Comparison of ENCODE assay signal across 16 cellular contexts in the genomic region with DNA sequence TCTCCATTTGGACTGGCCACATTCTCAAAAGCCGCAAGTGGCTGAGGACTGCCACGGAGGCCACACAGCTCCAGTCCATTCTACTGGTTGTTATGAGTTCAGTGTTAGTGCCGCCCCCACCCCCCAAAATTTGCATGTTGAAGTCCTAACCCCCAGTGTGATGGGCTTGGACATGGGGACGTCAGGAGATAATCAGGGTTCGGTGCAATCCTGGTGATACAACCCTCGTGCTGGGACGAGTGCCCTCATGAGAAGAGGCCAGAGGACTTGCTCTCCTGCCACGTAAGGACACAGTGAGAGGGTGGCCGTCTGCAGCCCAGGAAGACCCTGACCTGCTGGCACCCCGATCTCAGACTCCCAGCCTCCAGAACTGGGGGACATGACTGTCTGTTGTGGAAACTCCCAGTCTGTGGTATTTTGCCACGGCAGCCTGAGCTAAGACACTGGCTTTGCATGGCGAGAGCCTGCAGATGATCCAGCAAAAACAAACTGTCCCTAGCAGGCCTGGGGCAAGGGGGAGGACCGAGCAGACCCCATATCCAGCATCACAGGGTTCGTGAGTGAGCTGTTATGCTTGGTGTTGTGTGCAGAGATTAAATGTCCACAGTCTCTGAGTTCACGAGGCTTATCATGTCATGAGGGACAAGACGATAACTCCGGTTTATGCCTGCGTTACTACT. TPM values are rescaled to one million over a fixed set of nuclear protein-coding genes. Genes with fewer than 3 reads are reported as not detected.
A peak's percentile ranks its signal among the peaks of the same experiment; 100 is the strongest.
DNase-seq lines count a peak whose midpoint lies in the region; ATAC-seq lines count a peak whose summit lies in the region.
"Had no signal": no experiment of that assay in that cellular context is flagged by ENCODE, and none has a peak within 500 bp of the region (broad histone marks: within the 10 kb centered on the region; RNA-seq: fewer than 3 reads in every experiment).

No MANE protein-coding gene starts in this region.

- H4K91ac ChIP-seq in mesenchymal stem cell (ENCODE audit: low read length): no peak overlapping the region

- peaks cover 21% of the 10 kb centered on the region for H3K27me3 Mint-ChIP-seq in activated T-helper 17 cell treated with anti-CD3 and anti-CD28 coated beads, Interleukin-2, amount 50 U/mL, for 72 hours
- peaks cover 15 to 16% of the 10 kb centered on the region in 2 donors for H3K27me3 Mint-ChIP-seq in stimulated activated naive B cell treated with anti-CD40 and anti-IgM and Interleukin-4, amounts not matched to agents 10 μg/mL and 1 μg/mL and 100 μg/mL, for 72 hours

- no peak overlapping the region for H2AK5ac ChIP-seq in mesenchymal stem cell (ENCODE audit: low read length, severe bottlenecking)

- H3K14ac ChIP-seq in mesenchymal stem cell (ENCODE audit: low read length in 2 of 2): no peak overlapping the region

- H3K79me1 ChIP-seq in mesenchymal stem cell (replicated peaks; ENCODE audit: low read length, poor library complexity, severe bottlenecking): no peaks in the 10 kb centered on the region

- H3K27ac ChIP-seq in mesenchymal stem cell (ENCODE audit: low read length, poor library complexity, severe bottlenecking): no peak overlapping the region
- H3K27ac ChIP-seq: HL-60 had no signal

- peaks cover 4 to 13% of the 10 kb centered on the region in 2 experiments for H3K27me3 ChIP-seq in mesenchymal stem cell (ENCODE audit: control insufficient read depth in 1 of 2, insufficient read depth in 1 of 2, low read length in 2 of 2)

- no peaks in the 10 kb centered on the region for H3K9me3 ChIP-seq in mesenchymal stem cell (ENCODE audit: control insufficient read depth, low read length)

- H3K27ac Mint-ChIP-seq in activated T-helper 17 cell treated with anti-CD3 and anti-CD28 coated beads, Interleukin-2, amount 50 U/mL, for 72 hours: no peak overlapping the region
- no peak overlapping the region for H3K27ac Mint-ChIP-seq in stimulated activated naive B cell treated with anti-CD40 and anti-IgM and Interleukin-4, amounts not matched to agents 10 μg/mL and 1 μg/mL and 100 μg/mL, for 72 hours
- H3K27ac Mint-ChIP-seq: B cell; CD4-positive, alpha-beta T cell; H9 had no signal

- no peak overlapping the region for H2BK5ac ChIP-seq in mesenchymal stem cell (ENCODE audit: low read depth, low read length, poor library complexity, severe bottlenecking)

- H3K4me3 ChIP-seq in mesenchymal stem cell (ENCODE audit: insufficient read depth in 1 of 2, low read depth in 1 of 2, low read length in 2 of 2): no peak overlapping the region

- H2BK12ac ChIP-seq in mesenchymal stem cell (ENCODE audit: low read length in 2 of 2): no peak overlapping the region

- no peaks in the 10 kb centered on the region for H3K36me3 ChIP-seq in mesenchymal stem cell (ENCODE audit: control insufficient read depth in 1 of 2, insufficient read depth in 2 of 2, low read depth in 1 of 2, low read length in 2 of 2)

- no peak overlapping the region for H2BK120ac ChIP-seq in mesenchymal stem cell (ENCODE audit: low read depth, low read length)

- H3K4ac ChIP-seq in mesenchymal stem cell (ENCODE audit: low read depth in 1 of 2, low read length in 2 of 2): no peak overlapping the region

- no peak overlapping the region for H3K18ac ChIP-seq in mesenchymal stem cell (ENCODE audit: low read depth in 1 of 2, low read length in 2 of 2)

- H3K4me1 ChIP-seq in mesenchymal stem cell (ENCODE audit: control insufficient read depth, insufficient read depth, low read depth, low read length): peaks cover 7% of the 10 kb centered on the region

- DNase-seq in mesenchymal stem cell: no peak
- peak; percentile 61 for DNase-seq in posterior vena cava (ENCODE audit: low spot score)
- no peak for DNase-seq in RKO (ENCODE audit: low spot score)
- DNase-seq in DMS53 (lab: John Stamatoyannopoulos, UW): no peak
- no peak for DNase-seq in stimulated activated naive B cell treated with anti-CD40 and anti-IgM and Interleukin-4, amounts not matched to agents 10 μg/mL and 1 μg/mL and 100 μg/mL, for 72 hours
- DNase-seq: C1 segment of cervical spinal cord; CD4-positive, alpha-beta T cell; DMS153; DND-41; GDM1; GOT3; H9 had no signal

- H3K4me1 Mint-ChIP-seq in activated T-helper 17 cell treated with anti-CD3 and anti-CD28 coated beads, Interleukin-2, amount 50 U/mL, for 72 hours: peaks cover 10% of the 10 kb centered on the region
- peaks cover 6 to 7% of the 10 kb centered on the region in 2 donors for H3K4me1 Mint-ChIP-seq in stimulated activated naive B cell treated with anti-CD40 and anti-IgM and Interleukin-4, amounts not matched to agents 10 μg/mL and 1 μg/mL and 100 μg/mL, for 72 hours
- H3K4me1 Mint-ChIP-seq: B cell had no signal

- no peak overlapping the region for H2AFZ ChIP-seq in mesenchymal stem cell (ENCODE audit: low read depth, low read length)

- 84% methylated on average over 18 of the region's 18 CpGs for WGBS in mesenchymal stem cell

- H3K4me2 ChIP-seq in mesenchymal stem cell (ENCODE audit: low read length, poor library complexity, severe bottlenecking): no peak overlapping the region

- no peak overlapping the region for H2BK15ac ChIP-seq in mesenchymal stem cell (ENCODE audit: low read depth, poor library complexity, severe bottlenecking)

- H3K36me3 Mint-ChIP-seq in activated T-helper 17 cell treated with anti-CD3 and anti-CD28 coated beads, Interleukin-2, amount 50 U/mL, for 72 hours (ENCODE audit: low read depth): no peaks in the 10 kb centered on the region
- H3K36me3 Mint-ChIP-seq in stimulated activated naive B cell treated with anti-CD40 and anti-IgM and Interleukin-4, amounts not matched to agents 10 μg/mL and 1 μg/mL and 100 μg/mL, for 72 hours: no peaks in the 10 kb centered on the region

- peak; percentile 9 for ATAC-seq in activated T-helper 17 cell treated with anti-CD3 and anti-CD28 coated beads, Interleukin-2, amount 50 U/mL, for 72 hours (replicated peaks)
- ATAC-seq in HG03039 (IDR thresholded peaks at IDR 0.05; ENCODE audit: unreplicated experiment): no peak
- no peak for ATAC-seq in stimulated activated naive B cell treated with anti-CD40 and anti-IgM and Interleukin-4, amounts not matched to agents 10 μg/mL and 1 μg/mL and 100 μg/mL, for 72 hours (replicated peaks)

- peak overlapping the region; percentile 13 for H4K8ac ChIP-seq in mesenchymal stem cell (ENCODE audit: low read length)

- H3K9me3 Mint-ChIP-seq in activated T-helper 17 cell treated with anti-CD3 and anti-CD28 coated beads, Interleukin-2, amount 50 U/mL, for 72 hours: no peaks in the 10 kb centered on the region
- H3K9me3 Mint-ChIP-seq in stimulated activated naive B cell treated with anti-CD40 and anti-IgM and Interleukin-4, amounts not matched to agents 10 μg/mL and 1 μg/mL and 100 μg/mL, for 72 hours: no peaks in the 10 kb centered on the region
- H3K9me3 Mint-ChIP-seq: CD4-positive, alpha-beta T cell; H9 had no signal

- intact Hi-C loops in posterior vena cava (cut with DNase I): no loop called here

- no peak overlapping the region for H3K9ac ChIP-seq in mesenchymal stem cell (ENCODE audit: low read length)

- peak overlapping the region; percentile 65 for H3K4me3 Mint-ChIP-seq in activated T-helper 17 cell treated with anti-CD3 and anti-CD28 coated beads, Interleukin-2, amount 50 U/mL, for 72 hours
- no peak overlapping the region for H3K4me3 Mint-ChIP-seq in stimulated activated naive B cell treated with anti-CD40 and anti-IgM and Interleukin-4, amounts not matched to agents 10 μg/mL and 1 μg/mL and 100 μg/mL, for 72 hours
- H3K4me3 Mint-ChIP-seq: B cell; CD4-positive, alpha-beta T cell; H9 had no signal

- no peak overlapping the region for H3K23ac ChIP-seq in mesenchymal stem cell (ENCODE audit: low read length in 2 of 2)

RNA-seq across cellular contexts. Expression of gene INSIG1, which starts 41.5 kb away (rescaled TPM):
- 100 to 1,000 TPM; 140 to 216 TPM for total RNA-seq in activated T-helper 17 cell treated with anti-CD3 and anti-CD28 coated beads, Interleukin-2, amount 50 U/mL, for 72 hours
- polyA plus RNA-seq in mesenchymal stem cell (2013, experiment 1 of 2): 274 TPM
- 281 TPM for polyA plus RNA-seq in mesenchymal stem cell (2013, experiment 2 of 2)
- 10 to 100 TPM; 25.2 to 27.3 TPM for total RNA-seq in posterior vena cava

Comparison
In these comparisons a context has a peak if more than half of its experiments do, and no peak if none do; other contexts are left out.
1. RNA of gene INSIG1, which starts 41.5 kb away (total RNA-seq): 140 to 216 TPM in activated T-helper 17 cell treated with anti-CD3 and anti-CD28 coated beads, Interleukin-2, amount 50 U/mL, for 72 hours; 25.2 to 27.3 TPM in posterior vena cava; every median in the first group is over 4 times any median in the second.